Comparison of ENCODE assay signal across 26 cellular contexts in the genomic region with DNA sequence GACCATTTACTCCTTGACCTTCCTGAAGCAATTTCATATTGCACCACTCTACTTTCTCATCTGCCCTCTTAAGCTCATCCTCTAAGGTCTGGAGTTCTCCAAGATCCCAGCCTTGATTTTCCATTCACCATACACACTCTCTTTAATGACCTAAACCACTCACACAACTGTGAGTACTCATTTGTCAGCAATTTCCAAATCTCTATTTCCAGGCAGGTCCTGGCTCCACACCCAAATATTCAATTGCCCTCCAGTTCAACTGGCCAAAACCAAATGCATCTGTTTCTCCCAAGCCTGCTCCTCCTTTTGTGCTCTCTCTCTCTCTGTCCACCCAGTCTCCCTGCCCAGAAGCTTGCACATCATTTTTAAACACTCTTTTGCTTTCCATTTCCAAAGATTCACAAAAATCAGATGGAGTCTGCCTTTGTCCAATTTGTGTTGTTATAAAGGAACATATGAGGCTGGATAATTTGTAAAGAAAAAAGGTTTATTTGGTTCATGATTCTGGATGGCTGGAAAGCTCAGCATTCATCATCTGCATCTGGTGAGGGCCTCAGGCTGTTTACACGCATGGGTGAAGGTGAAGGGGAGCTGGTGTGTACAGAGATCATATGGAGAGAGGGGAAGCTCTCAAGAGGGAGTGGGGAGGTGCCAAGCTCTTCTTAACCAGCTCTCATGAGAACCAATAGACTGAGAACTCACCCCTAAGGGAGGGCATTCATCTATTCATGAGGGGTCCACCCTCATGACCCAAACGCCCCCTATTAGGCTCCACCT. TPM values are rescaled to one million over a fixed set of nuclear protein-coding genes. Genes with fewer than 3 reads are reported as not detected.
DNase-seq lines count a peak whose midpoint lies in the region; ATAC-seq, FAIRE-seq and TF ChIP-seq lines count a peak whose summit lies in the region.
"Had no signal": no experiment of that assay in that cellular context is flagged by ENCODE, and none has a peak within 500 bp of the region (broad histone marks: within the 10 kb centered on the region; RNA-seq: fewer than 3 reads in every experiment).

No MANE protein-coding gene starts in this region.

- FAIRE-seq in kidney (lab: Jason Lieb, UNC), result no peak
- FAIRE-seq: GM12878 had no signal

- H3K9ac ChIP-seq in kidney (ENCODE audit: low read length in 2 of 2), result no peak overlapping the region
- H3K9ac ChIP-seq: KMS-11 had no signal

- H3K4me3 ChIP-seq in psoas muscle, result no peak overlapping the region
- H3K4me3 ChIP-seq in kidney (ENCODE audit: low read length in 2 of 2), result no peak overlapping the region
- H3K4me3 ChIP-seq: cardiac muscle cell, GM12878, Peyer's patch, SJCRH30, skin epidermis, thoracic aorta had no signal

- no peak for TF ChIP-seq CTCF in psoas muscle (IDR thresholded peaks at IDR 0.05)
- TF ChIP-seq CTCF in kidney (IDR thresholded peaks at IDR 0.05; ENCODE audit: borderline replicate concordance, extremely low read depth, insufficient read depth), result no peak

- H3K9me3 ChIP-seq in psoas muscle (no peaks in the 10 kb centered on the region), kidney (ENCODE audit: control insufficient read depth in 1 of 2, low read length in 2 of 2) (no peaks in the 10 kb centered on the region)
- H3K9me3 ChIP-seq: Peyer's patch, SJCRH30, thoracic aorta had no signal

- 48 to 63% (median 52%) methylated on average over 2 of the region's 2 CpGs for WGBS in psoas muscle, 3 donors

- H3K36me3 ChIP-seq in psoas muscle (ENCODE audit: insufficient read depth in 1 of 2, low read depth in 1 of 2) (no peaks in the 10 kb centered on the region), kidney (ENCODE audit: control insufficient read depth in 1 of 2, insufficient read depth in 2 of 2, low read length in 2 of 2) (no peaks in the 10 kb centered on the region)
- H3K36me3 ChIP-seq: cardiac muscle cell, Peyer's patch, SJCRH30, thoracic aorta had no signal

- intact Hi-C loops in psoas muscle (cut with DNase I), result loop anchor here (5.0 to 10.0 kb wide), 2 partner anchors 179 to 216 kb away; partner anchors contain the start of gene TPBGL (in 1 of the 2)
- intact Hi-C loops in kidney (cut with DNase I), result loop anchor here (10.0 kb wide), 1 partner anchor 216 kb away; the partner anchor contains the start of gene TPBGL

- peak; percentile 93 for DNase-seq in DMS79 (lab: John Stamatoyannopoulos, UW)
- peak; percentile 84 to 85 for DNase-seq in NCI-H187 (lab: John Stamatoyannopoulos, UW)
- DNase-seq in ecto neural progenitor cell (ENCODE audit: low spot score), result peak; percentile 14
- DNase-seq in psoas muscle, result no peak
- DNase-seq in kidney, result no peak
- DNase-seq in activated gamma-delta T cell (lab: John Stamatoyannopoulos, UW), result no peak
- DNase-seq: activated CD4-positive, alpha-beta T cell treated with anti-CD3 and anti-CD28 coated beads for 36 hours; activated naive CD4-positive, alpha-beta T cell treated with anti-CD3 and anti-CD28 coated beads, Interleukin-2, amount 50 U/mL, for 16 hours; activated T-cell treated with anti-CD3 and anti-CD28 coated beads, Interleukin-2, amount 50 U/mL, for 48 hours; anterior cingulate cortex; CD8-positive, alpha-beta T cell; immature natural killer cell; MV-4-11; NCI-H2171 treated with DMSO at 0.1 percent for 48 hours; NK-92 treated with Interleukin-12 subunit alpha and Interleukin-12 subunit beta, amount 100 ng/mL, for 24 hours; Peyer's patch; SJCRH30; stimulated activated CD4-positive, alpha-beta T cell treated with anti-CD3 and anti-CD28 coated beads, Interleukin-1b, Interleukin-23, amount 100 ng/mL, for 48 hours; T-helper 1 cell had no signal

- ATAC-seq in psoas muscle (peak; percentile 7 to 68 (median 43)), HG02973 (IDR thresholded peaks at IDR 0.05; ENCODE audit: unreplicated experiment) (no peak)
- ATAC-seq: activated CD4-positive, alpha-beta T cell treated with anti-CD3 and anti-CD28 coated beads for 36 hours; CD8-positive, alpha-beta T cell; GM12878; stimulated activated memory B cell treated with anti-CD40 and anti-IgM and Interleukin-4, amounts not matched to agents 10 μg/mL and 1 μg/mL and 100 μg/mL, for 72 hours had no signal

- H3K27ac ChIP-seq in psoas muscle, result peak overlapping the region; percentile 10
- no peak overlapping the region for H3K27ac ChIP-seq in kidney (ENCODE audit: low read depth in 2 of 2, low read length in 2 of 2)
- H3K27ac ChIP-seq: cardiac muscle cell, KMS-11, Peyer's patch, SJCRH30, skin epidermis, thoracic aorta had no signal

- H3K4me1 ChIP-seq in psoas muscle (peaks cover 26% of the 10 kb centered on the region), kidney (ENCODE audit: control insufficient read depth in 1 of 2, insufficient read depth in 1 of 2, low read depth in 1 of 2, low read length in 2 of 2) (peaks cover 2 to 5% of the 10 kb centered on the region in 2 donors)
- H3K4me1 ChIP-seq: Peyer's patch, SJCRH30 had no signal

- no peaks in the 10 kb centered on the region for H3K27me3 ChIP-seq in psoas muscle (ENCODE audit: insufficient read depth in 3 of 3, low read length in 2 of 3)
- H3K27me3 ChIP-seq: cardiac muscle cell, Peyer's patch, SJCRH30 had no signal

RNA-seq across cellular contexts. Expression of gene NEU3, which starts 39.8 kb away (rescaled TPM):
- 10 to 100 TPM; 14.0 to 26.7 (median 18.0) TPM for total RNA-seq in psoas muscle
- 1 to 10 TPM; 1.8 to 9.3 (median 4.3) TPM for polyA plus RNA-seq in psoas muscle
- 13.2 TPM for total RNA-seq in kidney
- 2.8 TPM for polyA plus RNA-seq in kidney (ENCODE audit: insufficient read depth, low read depth, low replicate concordance)

Comparison
In these comparisons a context has a peak if more than half of its experiments do, and no peak if none do; other contexts are left out.
1. DNase-seq: peak in DMS79 (single experiment), NCI-H187 (2 of 2) and ecto neural progenitor cell (single experiment); none in psoas muscle (0 of 2), kidney (single experiment) and activated gamma-delta T cell (single experiment).